Comparison of ENCODE assay signal across 1 cellular context in genomic region chr17:47184671-47185070, GRCh38.
TF ChIP-seq lines count a peak whose summit lies in the region.

No MANE protein-coding gene starts in this region.

TF ChIP-seq in HepG2, 621 proteins besides CTCF, POLR2A, EP300 and RAD21 (continued from another document):
- TF ChIP-seq TFDP1 (CRISPR knock-in tag; IDR thresholded peaks at IDR 0.05; ENCODE audit: borderline replicate concordance) (no peak), ZBTB7A (CRISPR knock-in tag; IDR thresholded peaks at IDR 0.05) (no peak), DBP (CRISPR knock-in tag; IDR thresholded peaks at IDR 0.05; ENCODE audit: not compliant biosample characterization) (no peak), HDAC6 (IDR thresholded peaks at IDR 0.05; ENCODE audit: low read depth, low read length) (no peak), KDM2A (CRISPR knock-in tag; IDR thresholded peaks at IDR 0.05; ENCODE audit: borderline replicate concordance, low read depth) (no peak), ZNF431 (CRISPR knock-in tag; IDR thresholded peaks at IDR 0.05; ENCODE audit: borderline replicate concordance, low read depth) (no peak), ZNF589 (CRISPR knock-in tag; conservative IDR thresholded peaks at IDR 0.05) (no peak), ZNF143 (CRISPR knock-in tag; IDR thresholded peaks at IDR 0.05) (no peak), ZNF3 (CRISPR knock-in tag; IDR thresholded peaks at IDR 0.05) (no peak), STAG1 (CRISPR knock-in tag; IDR thresholded peaks at IDR 0.05) (no peak), ZNF572 (CRISPR knock-in tag; IDR thresholded peaks at IDR 0.05) (no peak), KLF15 (CRISPR knock-in tag; IDR thresholded peaks at IDR 0.05; ENCODE audit: borderline replicate concordance) (no peak), ZEB1 (IDR thresholded peaks at IDR 0.05; ENCODE audit: insufficient replicate concordance, low read depth) (no peak), MTA3 (CRISPR knock-in tag; IDR thresholded peaks at IDR 0.05) (no peak)
- TF ChIP-seq, protein P1, sequence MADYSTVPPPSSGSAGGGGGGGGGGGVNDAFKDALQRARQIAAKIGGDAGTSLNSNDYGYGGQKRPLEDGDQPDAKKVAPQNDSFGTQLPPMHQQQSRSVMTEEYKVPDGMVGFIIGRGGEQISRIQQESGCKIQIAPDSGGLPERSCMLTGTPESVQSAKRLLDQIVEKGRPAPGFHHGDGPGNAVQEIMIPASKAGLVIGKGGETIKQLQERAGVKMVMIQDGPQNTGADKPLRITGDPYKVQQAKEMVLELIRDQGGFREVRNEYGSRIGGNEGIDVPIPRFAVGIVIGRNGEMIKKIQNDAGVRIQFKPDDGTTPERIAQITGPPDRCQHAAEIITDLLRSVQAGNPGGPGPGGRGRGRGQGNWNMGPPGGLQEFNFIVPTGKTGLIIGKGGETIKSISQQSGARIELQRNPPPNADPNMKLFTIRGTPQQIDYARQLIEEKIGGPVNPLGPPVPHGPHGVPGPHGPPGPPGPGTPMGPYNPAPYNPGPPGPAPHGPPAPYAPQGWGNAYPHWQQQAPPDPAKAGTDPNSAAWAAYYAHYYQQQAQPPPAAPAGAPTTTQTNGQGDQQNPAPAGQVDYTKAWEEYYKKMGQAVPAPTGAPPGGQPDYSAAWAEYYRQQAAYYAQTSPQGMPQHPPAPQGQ (CRISPR knock-in tag; IDR thresholded peaks at IDR 0.05; ENCODE audit: borderline replicate concordance), result no peak
